Comparison of ENCODE assay signal across 1 cellular context in genomic region chr11:47143322-47143721, GRCh38.
TF ChIP-seq lines count a peak whose summit lies in the region.

No MANE protein-coding gene starts in this region.

TF ChIP-seq in endothelial cell of umbilical vein, 7 proteins besides CTCF, POLR2A, EP300 and RAD21 (continued from another document):
- TF ChIP-seq FOS (IDR thresholded peaks at IDR 0.05; ENCODE audit: borderline replicate concordance, insufficient read depth, low read length) = no peak
- TF ChIP-seq POLR2AphosphoS5 (IDR thresholded peaks at IDR 0.05; ENCODE audit: insufficient read depth, low read depth, low read length) = no peak
- no peak for TF ChIP-seq MYC (IDR thresholded peaks at IDR 0.05; ENCODE audit: low read depth, low read length)
- no peak for TF ChIP-seq MAX (IDR thresholded peaks at IDR 0.05; ENCODE audit: insufficient read depth, insufficient read length)
- no peak for TF ChIP-seq GATA2 (IDR thresholded peaks at IDR 0.05; ENCODE audit: insufficient read depth, insufficient read length, low read depth, low read length)
- TF ChIP-seq JUN (IDR thresholded peaks at IDR 0.05; ENCODE audit: borderline replicate concordance, insufficient read depth, insufficient read length, low read depth) = no peak
